12 cellular contexts compared by ENCODE assay signal in the genomic region with DNA sequence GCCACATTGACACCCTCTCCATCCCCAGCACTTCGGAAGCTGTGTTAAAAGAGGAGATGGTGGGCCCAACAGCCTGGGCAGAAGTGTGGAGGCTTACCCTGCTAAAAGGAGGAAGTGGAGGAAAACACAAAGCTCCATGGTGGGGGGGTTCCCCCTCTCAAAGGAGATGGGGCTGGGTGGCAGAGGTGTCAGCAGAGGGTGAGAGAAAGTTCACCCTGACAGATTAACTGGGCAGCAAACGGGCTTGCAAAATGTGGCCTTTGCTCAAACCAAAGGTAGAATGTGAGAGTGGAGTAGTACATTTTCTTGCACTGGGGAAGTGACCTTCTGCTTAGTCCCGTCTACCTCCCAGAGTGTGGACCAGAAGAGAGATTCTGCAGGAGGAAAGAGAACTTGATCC. TPM values are rescaled to one million over a fixed set of nuclear protein-coding genes. Genes with fewer than 3 reads are reported as not detected.
DNase-seq lines count a peak whose midpoint lies in the region; ATAC-seq, FAIRE-seq and TF ChIP-seq lines count a peak whose summit lies in the region.
"Had no signal": no experiment of that assay in that cellular context is flagged by ENCODE, and none has a peak within 500 bp of the region (broad histone marks: within the 10 kb centered on the region; RNA-seq: fewer than 3 reads in every experiment).

No MANE protein-coding gene starts in this region.

- FAIRE-seq in K562 (lab: Jason Lieb, UNC), result no peak

- H3K9ac ChIP-seq in K562 (ENCODE audit: insufficient read depth in 1 of 2, low read depth in 2 of 2, low read length in 2 of 2), result no peak overlapping the region
- no peak overlapping the region for H3K9ac ChIP-seq in MM.1S (ENCODE audit: low read length)

- H3K9me3 Mint-ChIP-seq in CD14-positive monocyte, result no peaks in the 10 kb centered on the region

- H3K4me1 Mint-ChIP-seq in CD14-positive monocyte, result peaks cover 25% of the 10 kb centered on the region

- TF ChIP-seq CTCF in CD14-positive monocyte (IDR thresholded peaks at IDR 0.05) (no peak), K562 (IDR thresholded peaks at IDR 0.05 in 2 of 3, conservative IDR thresholded peaks at IDR 0.05 in 1 of 3; ENCODE audit: insufficient read depth in 2 of 3, low read depth in 1 of 3, low read length in 3 of 3) (no peak), omental fat pad (IDR thresholded peaks at IDR 0.05) (no peak), MM.1S (IDR thresholded peaks at IDR 0.05; ENCODE audit: low read length) (no peak)

- intact Hi-C loops in CD14-positive monocyte (cut with micrococcal nuclease) (no loop called here), K562 (cut with micrococcal nuclease) (no loop called here)

- peaks cover 0 to 1% (median 0%) of the 10 kb centered on the region in 3 donors for H3K27me3 Mint-ChIP-seq in CD14-positive monocyte (ENCODE audit: low read depth in 3 of 3)

- TF ChIP-seq POLR2A in K562 (conservative IDR thresholded peaks at IDR 0.05), result no peak

- no peaks in the 10 kb centered on the region for H3K79me2 ChIP-seq in K562 (ENCODE audit: control insufficient read depth, insufficient read depth, low read length)
- H3K79me2 ChIP-seq in MM.1S (ENCODE audit: low read length), result no peaks in the 10 kb centered on the region

- H3K27me3 ChIP-seq in K562 (ENCODE audit: control insufficient read depth in 2 of 2, insufficient read depth in 2 of 2, low read length in 2 of 2), result peaks cover 5 to 6% of the 10 kb centered on the region in 2 experiments; a peak in 4 of 5 replicates
- no peaks in the 10 kb centered on the region for H3K27me3 ChIP-seq in effector memory CD4-positive, alpha-beta T cell (replicated peaks; ENCODE audit: control insufficient read depth, insufficient read depth, low read length, poor library complexity, severe bottlenecking)
- H3K27me3 ChIP-seq in MM.1S (replicated peaks; ENCODE audit: insufficient read depth, low read length), result peaks cover 25% of the 10 kb centered on the region

- WGBS in K562 (ENCODE audit: insufficient coverage, low coverage, missing lambda C conversion rate), result 0% methylated on average over 3 of the region's 3 CpGs

- H4K20me1 ChIP-seq in K562 (replicated peaks; ENCODE audit: control insufficient read depth, insufficient read depth, low read length) (no peaks in the 10 kb centered on the region), MM.1S (ENCODE audit: insufficient read depth, low read length) (no peaks in the 10 kb centered on the region)

- TF ChIP-seq EP300 in K562 (IDR thresholded peaks at IDR 0.05; ENCODE audit: low read length), result no peak

- H3K4me1 ChIP-seq in K562 (replicated peaks in 1 of 2; ENCODE audit: control insufficient read depth in 2 of 2, insufficient read depth in 2 of 2, low read length in 2 of 2) (no peaks in the 10 kb centered on the region), MM.1S (ENCODE audit: low read length) (no peaks in the 10 kb centered on the region)
- no peaks in the 10 kb centered on the region for H3K4me1 ChIP-seq in effector memory CD4-positive, alpha-beta T cell (ENCODE audit: control insufficient read depth, insufficient read depth, low read length, poor library complexity, severe bottlenecking)

- no peak overlapping the region for H3K4me3 ChIP-seq in K562
- no peak overlapping the region for H3K4me3 ChIP-seq in effector memory CD4-positive, alpha-beta T cell (ENCODE audit: insufficient read depth, low read depth, low read length, poor library complexity, severe bottlenecking)
- no peak overlapping the region for H3K4me3 ChIP-seq in MM.1S (ENCODE audit: low read length)

- peak overlapping the region in 5 of 7 donors; percentile 4 to 59 (median 7) for H3K27ac Mint-ChIP-seq in CD14-positive monocyte

- POLR2A ChIA-PET in K562 (lab: Yijun Ruan, JAX), result no interaction called here

- peaks cover 0 to 2% of the 10 kb centered on the region in 2 donors for H3K36me3 Mint-ChIP-seq in CD14-positive monocyte

- in situ Hi-C loops in K562 (cut with MboI), result no loop called here

- no peak overlapping the region for H3K27ac ChIP-seq in K562 (ENCODE audit: extremely low read depth, low read depth, low read length)
- H3K27ac ChIP-seq in effector memory CD4-positive, alpha-beta T cell (ENCODE audit: insufficient read depth, low read length, poor library complexity, severe bottlenecking), result no peak overlapping the region
- H3K27ac ChIP-seq in MM.1S (ENCODE audit: low read length), result no peak overlapping the region
- H3K27ac ChIP-seq: epithelial cell of prostate had no signal

- DNase-seq in CD14-positive monocyte (ENCODE audit: low spot score) (peak; percentile 55), K562 (ENCODE audit: extremely low read depth in 1 of 4, low spot score in 3 of 4) (no peak), omental fat pad (ENCODE audit: low spot score) (no peak), MM.1S (no peak)
- DNase-seq in effector memory CD4-positive, alpha-beta T cell, result no peak
- DNase-seq in stimulated activated CD4-positive, alpha-beta T cell treated with anti-CD3 and anti-CD28 coated beads, Interleukin-2, amount 100 ng/mL, for 48 hours, result no peak
- DNase-seq: HCEC 1CT, NCI-H2029 treated with DMSO at 0.1 percent for 48 hours had no signal

- CTCF ChIA-PET in K562 (lab: Yijun Ruan, JAX; ENCODE audit: low intra/inter-chr PET ratio), result no interaction called here

- H2AFZ ChIP-seq in K562 (ENCODE audit: low read depth, low read length) (no peak overlapping the region), MM.1S (ENCODE audit: low read length) (no peak overlapping the region)

- no TSS peak for BruUV-seq in K562 (replicated peaks; lab: Mats Ljungman, UMichigan)

- no peaks in the 10 kb centered on the region for H3K9me2 ChIP-seq in MM.1S (replicated peaks; ENCODE audit: insufficient read depth, low read length)

- TF ChIP-seq RAD21 in K562 (CRISPR knock-in tag; conservative IDR thresholded peaks at IDR 0.05 in 1 of 2, IDR thresholded peaks at IDR 0.05 in 1 of 2), result no peak

- H3F3A ChIP-seq in MM.1S (ENCODE audit: insufficient read depth, low read length), result no peaks in the 10 kb centered on the region

- H3K9me1 ChIP-seq in K562 (ENCODE audit: control insufficient read depth, insufficient read depth, low read length), result no peaks in the 10 kb centered on the region

- peak overlapping the region in 1 of 2 donors; percentile 57 for H3K4me3 Mint-ChIP-seq in CD14-positive monocyte

- H3K9me3 ChIP-seq in K562 (replicated peaks; ENCODE audit: control insufficient read depth, insufficient read depth, low read depth, low read length), result no peaks in the 10 kb centered on the region
- H3K9me3 ChIP-seq in effector memory CD4-positive, alpha-beta T cell (ENCODE audit: control insufficient read depth, low read length), result no peaks in the 10 kb centered on the region
- no peaks in the 10 kb centered on the region for H3K9me3 ChIP-seq in MM.1S (replicated peaks; ENCODE audit: insufficient read depth, low read length)

- H3K4me2 ChIP-seq in K562 (ENCODE audit: insufficient read depth, low read length) (no peak overlapping the region), MM.1S (ENCODE audit: low read depth, low read length) (no peak overlapping the region)

- ATAC-seq in GM19023 (IDR thresholded peaks at IDR 0.05; ENCODE audit: unreplicated experiment) (peak; percentile 60), HG03139 (IDR thresholded peaks at IDR 0.05; ENCODE audit: unreplicated experiment) (peak; percentile 50), K562 (no peak), omental fat pad (ENCODE audit: low FRiP score) (no peak)
- ATAC-seq: Right ventricle myocardium inferior had no signal

- H3K36me3 ChIP-seq in K562 (ENCODE audit: control insufficient read depth, insufficient read depth, low read length), result no peaks in the 10 kb centered on the region
- H3K36me3 ChIP-seq in effector memory CD4-positive, alpha-beta T cell (ENCODE audit: control insufficient read depth, insufficient read depth, low read length), result no peaks in the 10 kb centered on the region
- H3K36me3 ChIP-seq in MM.1S (replicated peaks; ENCODE audit: insufficient read depth, low read length), result no peaks in the 10 kb centered on the region

TF ChIP-seq in K562, 482 proteins besides CTCF, POLR2A, EP300 and RAD21:
- TF ChIP-seq SPI1 (IDR thresholded peaks at IDR 0.05; ENCODE audit: borderline replicate concordance, low read depth, low read length) (peak; percentile 19; the same call in 1 of the 2 replicates), POLR2AphosphoS5 (IDR thresholded peaks at IDR 0.05; ENCODE audit: control insufficient read depth, insufficient read depth, low read depth, low read length) (no peak)

RNA-seq across cellular contexts. Expression of a gene that starts 44.7 kb away (rescaled TPM):
- polyA plus RNA-seq in CD14-positive monocyte, result 10 to 100 TPM in 1 of 2 donors, 1 to 10 TPM in 1; 5.5 to 16.2 TPM
- not detected in 2 replicates for total RNA-seq in K562 (2011; cell fraction: chromatin; rRNA removed; ENCODE audit: low replicate concordance)
- not detected in 2 replicates for total RNA-seq in K562 (2011; cell fraction: nucleolus; rRNA removed)
- total RNA-seq in K562 (2011; cell fraction: nucleoplasm; rRNA removed), result not detected in 2 replicates
- not detected in 2 replicates for total RNA-seq in K562 (2014; rRNA removed)
- not detected in 2 replicates for total RNA-seq in K562 (2014; rRNA removed; fragmentation: Illumina TruSeq; extraction: Trizol)
- total RNA-seq in K562 (2015; rRNA removed; fragmentation: Illumina TruSeq; extraction: Trizol), result not detected in 2 replicates
- 0.42 and 0.44 TPM in 2 replicates for total RNA-seq in K562 (2021)
- polyA plus RNA-seq in K562 (2011; rRNA removed), result not detected in 2 replicates
- not detected in 2 replicates for polyA plus RNA-seq in K562 (2011; cell fraction: cytosol; rRNA removed)
- not detected in 2 replicates for polyA plus RNA-seq in K562 (2011; cell fraction: nucleus; rRNA removed)
- polyA plus RNA-seq in K562 (2012), result 0.05 and 0.07 TPM in 2 replicates
- not detected in 2 replicates for polyA plus RNA-seq in K562 (2014; fragmentation: Illumina TruSeq; extraction: Trizol)
- polyA plus RNA-seq in K562 (2014; fragmentation: Nextera tagmentation; extraction: Ambion mirVana), result under 1 TPM; under 0.01 to 0.01 TPM
- polyA plus RNA-seq in K562 (2014; rRNA removed), result not detected in 2 replicates
- polyA minus RNA-seq in K562 (2011; rRNA and poly(A)+ RNA removed), result not detected in 2 replicates
- 0.76 and 1.3 TPM in 2 replicates for polyA minus RNA-seq in K562 (2011; cell fraction: cytosol; rRNA and poly(A)+ RNA removed)
- polyA minus RNA-seq in K562 (2011; cell fraction: nucleus; rRNA and poly(A)+ RNA removed), result 0.22 and 0.27 TPM in 2 replicates
- total RNA-seq in omental fat pad, result 100 to 1,000 TPM in 1 of 4 donors, 10 to 100 TPM in 3; 35.7 to 193 (median 68.0) TPM

Comparison
In these comparisons a context has a peak if more than half of its experiments do, and no peak if none do; other contexts are left out.
1. ATAC-seq: peak in GM19023 (single experiment) and HG03139 (single experiment); none in K562 (single experiment) and omental fat pad (single experiment).
2. RNA of a gene that starts 44.7 kb away (total RNA-seq): 35.7 to 193 TPM in omental fat pad; 0.42 to 0.44 TPM in K562; every median in the first group is over 10 times any median in the second.